Comparison of ENCODE assay signal across 22 cellular contexts in genomic region chr1:65036614-65037180, GRCh38.
"Had no signal": no experiment of that assay in that cellular context is flagged by ENCODE, and none has a peak within 500 bp of the region (broad histone marks: within the 10 kb centered on the region; RNA-seq: fewer than 3 reads in every experiment).

No MANE protein-coding gene starts in this region.

- H3K27me3 ChIP-seq: body of pancreas, neutrophil, tibial artery, uterus had no signal

- ATAC-seq: activated CD4-positive, alpha-beta T cell treated with anti-CD3 and anti-CD28 coated beads for 36 hours; body of pancreas; left cardiac atrium; natural killer cell treated with Interleukin-12 subunit alpha and Interleukin-12 subunit beta and Interleukin-15 and Interleukin-18, amount 100 ng/mL, for 72 hours; WTC11 had no signal

- H3K4me1 ChIP-seq: body of pancreas, parathyroid adenoma, uterus had no signal

- H3K4me3 ChIP-seq: body of pancreas, lower lobe of right lung, tibial artery, uterus had no signal

- H3K36me3 ChIP-seq: uterus had no signal

- H3K27ac ChIP-seq: body of pancreas, epithelial cell of prostate, lower lobe of right lung, neutrophil, parathyroid adenoma, tibial artery, uterus had no signal

- DNase-seq: activated CD4-positive, alpha-beta memory T cell treated with anti-CD3 and anti-CD28 coated beads for 36 hours; activated CD4-positive, alpha-beta T cell treated with anti-CD3 and anti-CD28 coated beads for 36 hours; activated T-cell treated with anti-CD3 and anti-CD28 coated beads for 4 hours; amygdala; body of pancreas; caudate nucleus; foreskin melanocyte; glutamatergic neuron; hippocampal formation; left cardiac atrium; lower lobe of right lung; stimulated activated CD4-positive, alpha-beta T cell treated with anti-CD3 and anti-CD28 coated beads, Interleukin-12 subunit alpha, Interleukin-12 subunit beta, amount 100 ng/mL, for 4 hours; stimulated activated CD4-positive, alpha-beta T cell treated with anti-CD3 and anti-CD28 coated beads, Interleukin-1b, Interleukin-23, amount 100 ng/mL, for 48 hours; stimulated activated naive CD4-positive, alpha-beta T cell treated with Interleukin-2 at 50 U/mL for 16 hours; substantia nigra; tibial artery; uterus had no signal

- H3K9ac ChIP-seq: parathyroid adenoma had no signal

- H3K9me3 ChIP-seq: body of pancreas, lower lobe of right lung, neutrophil, tibial artery, uterus had no signal
